Comparison of ENCODE assay signal across 13 cellular contexts in genomic region chr2:137178955-137179377, GRCh38.
DNase-seq lines count a peak whose midpoint lies in the region; FAIRE-seq and TF ChIP-seq lines count a peak whose summit lies in the region.
"Had no signal": no experiment of that assay in that cellular context is flagged by ENCODE, and none has a peak within 500 bp of the region (broad histone marks: within the 10 kb centered on the region; RNA-seq: fewer than 3 reads in every experiment).

No MANE protein-coding gene starts in this region.

- H3K4me2 ChIP-seq in keratinocyte (ENCODE audit: control insufficient read depth, extremely low read depth, insufficient read depth, low read depth, low read length), result peak overlapping the region; percentile 79

- peaks cover 14% of the 10 kb centered on the region for H3K4me1 ChIP-seq in adipocyte (ENCODE audit: control insufficient read depth, insufficient read depth, low read length)
- peaks cover 24% of the 10 kb centered on the region for H3K4me1 ChIP-seq in keratinocyte (ENCODE audit: control insufficient read depth, extremely low read depth, insufficient read depth, low read length)
- H3K4me1 ChIP-seq: SJCRH30 had no signal

- H3K4me3 ChIP-seq in adipocyte (ENCODE audit: low read length) (peak overlapping the region; percentile 59), keratinocyte (ENCODE audit: control insufficient read depth in 2 of 3, extremely low read depth in 1 of 3, insufficient read depth in 2 of 3, low read depth in 1 of 3, low read length in 3 of 3) (peak overlapping the region in 2 of 3 experiments; percentile 5 to 45)
- H3K4me3 ChIP-seq: SJCRH30 had no signal

- no peaks in the 10 kb centered on the region for H3K79me2 ChIP-seq in keratinocyte (ENCODE audit: control insufficient read depth, insufficient read depth, low read length)

- H3K9me3 ChIP-seq in adipocyte (ENCODE audit: control insufficient read depth, low read length) (no peaks in the 10 kb centered on the region), keratinocyte (ENCODE audit: control insufficient read depth, low read depth, low read length) (no peaks in the 10 kb centered on the region)
- H3K9me3 ChIP-seq: SJCRH30 had no signal

- H2AFZ ChIP-seq in keratinocyte (ENCODE audit: control insufficient read depth, low read length), result peak overlapping the region; percentile 62

- no peaks in the 10 kb centered on the region for H3K36me3 ChIP-seq in adipocyte (ENCODE audit: control insufficient read depth, insufficient read depth, low read length, severe bottlenecking)
- H3K36me3 ChIP-seq in keratinocyte (ENCODE audit: control insufficient read depth in 2 of 2, extremely low read depth in 1 of 2, insufficient read depth in 2 of 2, low read length in 2 of 2), result no peaks in the 10 kb centered on the region
- H3K36me3 ChIP-seq: SJCRH30 had no signal

- no peaks in the 10 kb centered on the region for H3K9me1 ChIP-seq in keratinocyte (ENCODE audit: control insufficient read depth, extremely low read depth, insufficient read depth, low read length)

- no peak for TF ChIP-seq CTCF in keratinocyte (optimal IDR thresholded peaks at IDR 0.05 in 1 of 3, IDR thresholded peaks at IDR 0.05 in 1 of 3, conservative IDR thresholded peaks at IDR 0.05 in 1 of 3; ENCODE audit: extremely low read depth in 1 of 3, insufficient read depth in 2 of 3, low read length in 3 of 3)

- H3K9ac ChIP-seq in adipocyte (ENCODE audit: low read length), result peak overlapping the region; percentile 70
- H3K9ac ChIP-seq in keratinocyte (ENCODE audit: control insufficient read depth, extremely low read depth, insufficient read depth, low read length), result peak overlapping the region; percentile 52

- H3K27ac ChIP-seq in keratinocyte (ENCODE audit: control insufficient read depth, insufficient read depth, low read length), result peak overlapping the region; percentile 96
- H3K27ac ChIP-seq: C4-2B, SJCRH30 had no signal

- peak; percentile 37 for DNase-seq in EH (ENCODE audit: low read depth)
- peak; percentile 5 for DNase-seq in HTR-8/SVneo (ENCODE audit: insufficient read length, low spot score)
- peak; percentile 60 for DNase-seq in adipocyte (ENCODE audit: low read depth)
- peak; percentile 36 for DNase-seq in keratinocyte (ENCODE audit: low read depth, low spot score)
- DNase-seq in NCI-H2171 (lab: John Stamatoyannopoulos, UW), result no peak
- DNase-seq in NCI-H187 treated with DMSO at 0.1 percent for 48 hours (lab: John Stamatoyannopoulos, UW), result no peak
- no peak for DNase-seq in frontal cortex (ENCODE audit: low spot score in 2 of 2)
- DNase-seq in activated T-cell treated with anti-CD3 and anti-CD28 coated beads, Interleukin-2, amount 50 U/mL, for 1 hour, result no peak
- DNase-seq: cortex of kidney; naive B cell; SJCRH30; stimulated activated CD8-positive, alpha-beta memory T cell treated with anti-CD3 and anti-CD28 coated beads, Interleukin-4, amount 100 ng/mL, for 48 hours had no signal

- H3K27me3 ChIP-seq in adipocyte (replicated peaks; ENCODE audit: control insufficient read depth, insufficient read depth, low read length), result no peaks in the 10 kb centered on the region
- no peaks in the 10 kb centered on the region for H3K27me3 ChIP-seq in keratinocyte (ENCODE audit: control insufficient read depth, extremely low read depth, insufficient read depth, low read length)
- H3K27me3 ChIP-seq: SJCRH30 had no signal

- dilution Hi-C loops in keratinocyte (cut with MboI; ENCODE audit: extremely low pct_ligation_motif_present, low sequenced_read_pairs), result no loop called here

- FAIRE-seq in HTR-8/SVneo (lab: Jason Lieb, UNC) (no peak), keratinocyte (lab: Jason Lieb, UNC) (peak; percentile 80), frontal cortex (lab: Jason Lieb, UNC) (no peak)

- H4K20me1 ChIP-seq in keratinocyte (ENCODE audit: control insufficient read depth, extremely low read depth, insufficient read depth, low read length), result no peaks in the 10 kb centered on the region

Comparison
In these comparisons a context has a peak if more than half of its experiments do, and no peak if none do; other contexts are left out.
1. DNase-seq: peak in EH (single experiment), HTR-8/SVneo (single experiment), adipocyte (single experiment) and keratinocyte (single experiment); none in NCI-H2171 (single experiment), NCI-H187 treated with DMSO at 0.1 percent for 48 hours (single experiment), frontal cortex (0 of 2) and activated T-cell treated with anti-CD3 and anti-CD28 coated beads, Interleukin-2, amount 50 U/mL, for 1 hour (single experiment).